In genomic region chr6:125986956-125987617, GRCh38 we compare ENCODE assay signal across 1 cellular context.
A peak's percentile ranks its signal among the peaks of the same experiment; 100 is the strongest.
TF ChIP-seq lines count a peak whose summit lies in the region.

No MANE protein-coding gene starts in this region.

TF ChIP-seq in HepG2, 621 proteins besides CTCF, POLR2A, EP300 and RAD21 (continued from another document and continues in another):
- TF ChIP-seq, protein P1, sequence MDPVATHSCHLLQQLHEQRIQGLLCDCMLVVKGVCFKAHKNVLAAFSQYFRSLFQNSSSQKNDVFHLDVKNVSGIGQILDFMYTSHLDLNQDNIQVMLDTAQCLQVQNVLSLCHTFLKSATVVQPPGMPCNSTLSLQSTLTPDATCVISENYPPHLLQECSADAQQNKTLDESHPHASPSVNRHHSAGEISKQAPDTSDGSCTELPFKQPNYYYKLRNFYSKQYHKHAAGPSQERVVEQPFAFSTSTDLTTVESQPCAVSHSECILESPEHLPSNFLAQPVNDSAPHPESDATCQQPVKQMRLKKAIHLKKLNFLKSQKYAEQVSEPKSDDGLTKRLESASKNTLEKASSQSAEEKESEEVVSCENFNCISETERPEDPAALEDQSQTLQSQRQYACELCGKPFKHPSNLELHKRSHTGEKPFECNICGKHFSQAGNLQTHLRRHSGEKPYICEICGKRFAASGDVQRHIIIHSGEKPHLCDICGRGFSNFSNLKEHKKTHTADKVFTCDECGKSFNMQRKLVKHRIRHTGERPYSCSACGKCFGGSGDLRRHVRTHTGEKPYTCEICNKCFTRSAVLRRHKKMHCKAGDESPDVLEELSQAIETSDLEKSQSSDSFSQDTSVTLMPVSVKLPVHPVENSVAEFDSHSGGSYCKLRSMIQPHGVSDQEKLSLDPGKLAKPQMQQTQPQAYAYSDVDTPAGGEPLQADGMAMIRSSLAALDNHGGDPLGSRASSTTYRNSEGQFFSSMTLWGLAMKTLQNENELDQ (CRISPR knock-in tag; IDR thresholded peaks at IDR 0.05; ENCODE audit: borderline replicate concordance), result no peak
- TF ChIP-seq ZBTB20 (CRISPR knock-in tag; IDR thresholded peaks at IDR 0.05; ENCODE audit: borderline replicate concordance, low read depth) (0 out of 2 replicates have a peak, but pooled peaks have one; percentile 3), YEATS2 (CRISPR knock-in tag; IDR thresholded peaks at IDR 0.05; ENCODE audit: borderline replicate concordance) (no peak), MLXIP (CRISPR knock-in tag; IDR thresholded peaks at IDR 0.05; ENCODE audit: borderline replicate concordance) (0 out of 2 replicates have a peak, but pooled peaks have one; percentile 75), HHEX (CRISPR knock-in tag; IDR thresholded peaks at IDR 0.05) (no peak), ISX (CRISPR knock-in tag; conservative IDR thresholded peaks at IDR 0.05) (no peak), MED1 (CRISPR knock-in tag; IDR thresholded peaks at IDR 0.05) (no peak), ONECUT2 (CRISPR knock-in tag; IDR thresholded peaks at IDR 0.05) (0 out of 2 replicates have a peak, but pooled peaks have one; percentile 12), ZNF878 (CRISPR knock-in tag; IDR thresholded peaks at IDR 0.05) (no peak), ZNF335 (CRISPR knock-in tag; IDR thresholded peaks at IDR 0.05) (no peak), ZFP90 (CRISPR knock-in tag; IDR thresholded peaks at IDR 0.05; ENCODE audit: borderline replicate concordance) (no peak), MXI1 (IDR thresholded peaks at IDR 0.05; ENCODE audit: borderline replicate concordance, low read depth, low read length) (no peak), GFI1 (CRISPR knock-in tag; IDR thresholded peaks at IDR 0.05; ENCODE audit: borderline replicate concordance) (no peak), ZNF577 (CRISPR knock-in tag; IDR thresholded peaks at IDR 0.05; ENCODE audit: borderline replicate concordance, low read depth) (0 out of 2 replicates have a peak, but pooled peaks have one; percentile 38), ZSCAN20 (CRISPR knock-in tag; IDR thresholded peaks at IDR 0.05; ENCODE audit: borderline replicate concordance) (peak; percentile 66), KDM6A (CRISPR knock-in tag; IDR thresholded peaks at IDR 0.05; ENCODE audit: low read depth) (no peak), ZNF549 (CRISPR knock-in tag; IDR thresholded peaks at IDR 0.05) (no peak; the same call in 1 of the 2 replicates), ZNF644 (CRISPR knock-in tag; IDR thresholded peaks at IDR 0.05; ENCODE audit: low read depth) (peak; percentile 42; the same call in 1 of the 2 replicates), ZBTB3 (CRISPR knock-in tag; IDR thresholded peaks at IDR 0.05; ENCODE audit: borderline replicate concordance, low read depth) (peak; percentile 38; the same call in 1 of the 2 replicates), BRCA1 (CRISPR knock-in tag; IDR thresholded peaks at IDR 0.05) (peak; percentile 53; the same call in 1 of the 2 replicates), AKAP8 (CRISPR knock-in tag; IDR thresholded peaks at IDR 0.05) (no peak), JUND (CRISPR knock-in tag; IDR thresholded peaks at IDR 0.05) (no peak), MAFK (conservative IDR thresholded peaks at IDR 0.05 in 1 of 2, IDR thresholded peaks at IDR 0.05 in 1 of 2; ENCODE audit: low read length in 2 of 2) (peak; percentile 22 to 44; a peak in 2 of 4 replicates), TEAD2 (CRISPR knock-in tag; IDR thresholded peaks at IDR 0.05) (no peak), NPAS2 (CRISPR knock-in tag; IDR thresholded peaks at IDR 0.05; ENCODE audit: borderline replicate concordance) (0 out of 2 replicates have a peak, but pooled peaks have one; percentile 16), SMAD3 (CRISPR knock-in tag; IDR thresholded peaks at IDR 0.05) (no peak), ERF (CRISPR knock-in tag; IDR thresholded peaks at IDR 0.05) (no peak), ZNF263 (CRISPR knock-in tag; IDR thresholded peaks at IDR 0.05) (no peak), ASH2L (IDR thresholded peaks at IDR 0.05; ENCODE audit: insufficient read length, low read depth, low read length) (no peak)
- TF ChIP-seq, protein P2, sequence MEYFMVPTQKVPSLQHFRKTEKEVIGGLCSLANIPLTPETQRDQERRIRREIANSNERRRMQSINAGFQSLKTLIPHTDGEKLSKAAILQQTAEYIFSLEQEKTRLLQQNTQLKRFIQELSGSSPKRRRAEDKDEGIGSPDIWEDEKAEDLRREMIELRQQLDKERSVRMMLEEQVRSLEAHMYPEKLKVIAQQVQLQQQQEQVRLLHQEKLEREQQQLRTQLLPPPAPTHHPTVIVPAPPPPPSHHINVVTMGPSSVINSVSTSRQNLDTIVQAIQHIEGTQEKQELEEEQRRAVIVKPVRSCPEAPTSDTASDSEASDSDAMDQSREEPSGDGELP (IDR thresholded peaks at IDR 0.05; ENCODE audit: borderline replicate concordance, low read depth), result no peak
- TF ChIP-seq, protein P3, sequence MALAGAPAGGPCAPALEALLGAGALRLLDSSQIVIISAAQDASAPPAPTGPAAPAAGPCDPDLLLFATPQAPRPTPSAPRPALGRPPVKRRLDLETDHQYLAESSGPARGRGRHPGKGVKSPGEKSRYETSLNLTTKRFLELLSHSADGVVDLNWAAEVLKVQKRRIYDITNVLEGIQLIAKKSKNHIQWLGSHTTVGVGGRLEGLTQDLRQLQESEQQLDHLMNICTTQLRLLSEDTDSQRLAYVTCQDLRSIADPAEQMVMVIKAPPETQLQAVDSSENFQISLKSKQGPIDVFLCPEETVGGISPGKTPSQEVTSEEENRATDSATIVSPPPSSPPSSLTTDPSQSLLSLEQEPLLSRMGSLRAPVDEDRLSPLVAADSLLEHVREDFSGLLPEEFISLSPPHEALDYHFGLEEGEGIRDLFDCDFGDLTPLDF (CRISPR knock-in tag; IDR thresholded peaks at IDR 0.05), result no peak
- TF ChIP-seq, protein P4, sequence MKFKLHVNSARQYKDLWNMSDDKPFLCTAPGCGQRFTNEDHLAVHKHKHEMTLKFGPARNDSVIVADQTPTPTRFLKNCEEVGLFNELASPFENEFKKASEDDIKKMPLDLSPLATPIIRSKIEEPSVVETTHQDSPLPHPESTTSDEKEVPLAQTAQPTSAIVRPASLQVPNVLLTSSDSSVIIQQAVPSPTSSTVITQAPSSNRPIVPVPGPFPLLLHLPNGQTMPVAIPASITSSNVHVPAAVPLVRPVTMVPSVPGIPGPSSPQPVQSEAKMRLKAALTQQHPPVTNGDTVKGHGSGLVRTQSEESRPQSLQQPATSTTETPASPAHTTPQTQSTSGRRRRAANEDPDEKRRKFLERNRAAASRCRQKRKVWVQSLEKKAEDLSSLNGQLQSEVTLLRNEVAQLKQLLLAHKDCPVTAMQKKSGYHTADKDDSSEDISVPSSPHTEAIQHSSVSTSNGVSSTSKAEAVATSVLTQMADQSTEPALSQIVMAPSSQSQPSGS (CRISPR knock-in tag; IDR thresholded peaks at IDR 0.05), result no peak
- TF ChIP-seq, protein P5, sequence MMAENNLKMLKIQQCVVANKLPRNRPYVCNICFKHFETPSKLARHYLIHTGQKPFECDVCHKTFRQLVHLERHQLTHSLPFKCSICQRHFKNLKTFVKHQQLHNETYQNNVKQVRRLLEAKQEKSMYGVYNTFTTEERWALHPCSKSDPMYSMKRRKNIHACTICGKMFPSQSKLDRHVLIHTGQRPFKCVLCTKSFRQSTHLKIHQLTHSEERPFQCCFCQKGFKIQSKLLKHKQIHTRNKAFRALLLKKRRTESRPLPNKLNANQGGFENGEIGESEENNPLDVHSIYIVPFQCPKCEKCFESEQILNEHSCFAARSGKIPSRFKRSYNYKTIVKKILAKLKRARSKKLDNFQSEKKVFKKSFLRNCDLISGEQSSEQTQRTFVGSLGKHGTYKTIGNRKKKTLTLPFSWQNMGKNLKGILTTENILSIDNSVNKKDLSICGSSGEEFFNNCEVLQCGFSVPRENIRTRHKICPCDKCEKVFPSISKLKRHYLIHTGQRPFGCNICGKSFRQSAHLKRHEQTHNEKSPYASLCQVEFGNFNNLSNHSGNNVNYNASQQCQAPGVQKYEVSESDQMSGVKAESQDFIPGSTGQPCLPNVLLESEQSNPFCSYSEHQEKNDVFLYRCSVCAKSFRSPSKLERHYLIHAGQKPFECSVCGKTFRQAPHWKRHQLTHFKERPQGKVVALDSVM (CRISPR knock-in tag; IDR thresholded peaks at IDR 0.05), result 0 out of 2 replicates have a peak, but pooled peaks have one; percentile 5
- TF ChIP-seq, protein P6, sequence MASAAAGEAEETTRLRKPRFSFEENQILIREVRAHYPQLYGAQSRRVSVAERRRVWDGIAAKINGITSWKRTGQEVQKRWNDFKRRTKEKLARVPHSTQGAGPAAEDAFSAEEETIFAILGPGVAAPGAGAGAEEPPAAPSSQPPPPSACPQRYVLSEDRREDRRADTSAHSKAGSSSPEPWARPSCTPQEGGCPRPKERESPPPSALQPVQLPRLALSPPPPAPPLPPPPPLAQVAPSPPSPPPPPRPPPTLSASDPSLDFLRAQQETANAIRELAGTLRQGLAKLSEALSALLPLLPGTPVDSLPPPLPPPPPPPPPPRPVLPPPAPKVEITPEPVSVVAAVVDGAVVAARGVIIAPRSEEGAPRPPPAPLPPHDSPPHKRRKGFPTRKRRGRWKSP (CRISPR knock-in tag; IDR thresholded peaks at IDR 0.05), result no peak
- TF ChIP-seq, protein P7, sequence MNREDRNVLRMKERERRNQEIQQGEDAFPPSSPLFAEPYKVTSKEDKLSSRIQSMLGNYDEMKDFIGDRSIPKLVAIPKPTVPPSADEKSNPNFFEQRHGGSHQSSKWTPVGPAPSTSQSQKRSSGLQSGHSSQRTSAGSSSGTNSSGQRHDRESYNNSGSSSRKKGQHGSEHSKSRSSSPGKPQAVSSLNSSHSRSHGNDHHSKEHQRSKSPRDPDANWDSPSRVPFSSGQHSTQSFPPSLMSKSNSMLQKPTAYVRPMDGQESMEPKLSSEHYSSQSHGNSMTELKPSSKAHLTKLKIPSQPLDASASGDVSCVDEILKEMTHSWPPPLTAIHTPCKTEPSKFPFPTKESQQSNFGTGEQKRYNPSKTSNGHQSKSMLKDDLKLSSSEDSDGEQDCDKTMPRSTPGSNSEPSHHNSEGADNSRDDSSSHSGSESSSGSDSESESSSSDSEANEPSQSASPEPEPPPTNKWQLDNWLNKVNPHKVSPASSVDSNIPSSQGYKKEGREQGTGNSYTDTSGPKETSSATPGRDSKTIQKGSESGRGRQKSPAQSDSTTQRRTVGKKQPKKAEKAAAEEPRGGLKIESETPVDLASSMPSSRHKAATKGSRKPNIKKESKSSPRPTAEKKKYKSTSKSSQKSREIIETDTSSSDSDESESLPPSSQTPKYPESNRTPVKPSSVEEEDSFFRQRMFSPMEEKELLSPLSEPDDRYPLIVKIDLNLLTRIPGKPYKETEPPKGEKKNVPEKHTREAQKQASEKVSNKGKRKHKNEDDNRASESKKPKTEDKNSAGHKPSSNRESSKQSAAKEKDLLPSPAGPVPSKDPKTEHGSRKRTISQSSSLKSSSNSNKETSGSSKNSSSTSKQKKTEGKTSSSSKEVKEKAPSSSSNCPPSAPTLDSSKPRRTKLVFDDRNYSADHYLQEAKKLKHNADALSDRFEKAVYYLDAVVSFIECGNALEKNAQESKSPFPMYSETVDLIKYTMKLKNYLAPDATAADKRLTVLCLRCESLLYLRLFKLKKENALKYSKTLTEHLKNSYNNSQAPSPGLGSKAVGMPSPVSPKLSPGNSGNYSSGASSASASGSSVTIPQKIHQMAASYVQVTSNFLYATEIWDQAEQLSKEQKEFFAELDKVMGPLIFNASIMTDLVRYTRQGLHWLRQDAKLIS (CRISPR knock-in tag; IDR thresholded peaks at IDR 0.05), result 0 out of 2 replicates have a peak, but pooled peaks have one; percentile 5
- TF ChIP-seq, protein P8, sequence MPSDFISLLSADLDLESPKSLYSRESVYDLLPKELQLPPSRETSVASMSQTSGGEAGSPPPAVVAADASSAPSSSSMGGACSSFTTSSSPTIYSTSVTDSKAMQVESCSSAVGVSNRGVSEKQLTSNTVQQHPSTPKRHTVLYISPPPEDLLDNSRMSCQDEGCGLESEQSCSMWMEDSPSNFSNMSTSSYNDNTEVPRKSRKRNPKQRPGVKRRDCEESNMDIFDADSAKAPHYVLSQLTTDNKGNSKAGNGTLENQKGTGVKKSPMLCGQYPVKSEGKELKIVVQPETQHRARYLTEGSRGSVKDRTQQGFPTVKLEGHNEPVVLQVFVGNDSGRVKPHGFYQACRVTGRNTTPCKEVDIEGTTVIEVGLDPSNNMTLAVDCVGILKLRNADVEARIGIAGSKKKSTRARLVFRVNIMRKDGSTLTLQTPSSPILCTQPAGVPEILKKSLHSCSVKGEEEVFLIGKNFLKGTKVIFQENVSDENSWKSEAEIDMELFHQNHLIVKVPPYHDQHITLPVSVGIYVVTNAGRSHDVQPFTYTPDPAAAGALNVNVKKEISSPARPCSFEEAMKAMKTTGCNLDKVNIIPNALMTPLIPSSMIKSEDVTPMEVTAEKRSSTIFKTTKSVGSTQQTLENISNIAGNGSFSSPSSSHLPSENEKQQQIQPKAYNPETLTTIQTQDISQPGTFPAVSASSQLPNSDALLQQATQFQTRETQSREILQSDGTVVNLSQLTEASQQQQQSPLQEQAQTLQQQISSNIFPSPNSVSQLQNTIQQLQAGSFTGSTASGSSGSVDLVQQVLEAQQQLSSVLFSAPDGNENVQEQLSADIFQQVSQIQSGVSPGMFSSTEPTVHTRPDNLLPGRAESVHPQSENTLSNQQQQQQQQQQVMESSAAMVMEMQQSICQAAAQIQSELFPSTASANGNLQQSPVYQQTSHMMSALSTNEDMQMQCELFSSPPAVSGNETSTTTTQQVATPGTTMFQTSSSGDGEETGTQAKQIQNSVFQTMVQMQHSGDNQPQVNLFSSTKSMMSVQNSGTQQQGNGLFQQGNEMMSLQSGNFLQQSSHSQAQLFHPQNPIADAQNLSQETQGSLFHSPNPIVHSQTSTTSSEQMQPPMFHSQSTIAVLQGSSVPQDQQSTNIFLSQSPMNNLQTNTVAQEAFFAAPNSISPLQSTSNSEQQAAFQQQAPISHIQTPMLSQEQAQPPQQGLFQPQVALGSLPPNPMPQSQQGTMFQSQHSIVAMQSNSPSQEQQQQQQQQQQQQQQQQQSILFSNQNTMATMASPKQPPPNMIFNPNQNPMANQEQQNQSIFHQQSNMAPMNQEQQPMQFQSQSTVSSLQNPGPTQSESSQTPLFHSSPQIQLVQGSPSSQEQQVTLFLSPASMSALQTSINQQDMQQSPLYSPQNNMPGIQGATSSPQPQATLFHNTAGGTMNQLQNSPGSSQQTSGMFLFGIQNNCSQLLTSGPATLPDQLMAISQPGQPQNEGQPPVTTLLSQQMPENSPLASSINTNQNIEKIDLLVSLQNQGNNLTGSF (CRISPR knock-in tag; IDR thresholded peaks at IDR 0.05), result no peak
